In genomic region chr6:55778704-55779103, GRCh38 we compare ENCODE assay signal across 17 cellular contexts.
"Had no signal": no experiment of that assay in that cellular context is flagged by ENCODE, and none has a peak within 500 bp of the region (broad histone marks: within the 10 kb centered on the region; RNA-seq: fewer than 3 reads in every experiment).

No MANE protein-coding gene starts in this region.

- H3K27ac ChIP-seq: adrenal gland, colonic mucosa, prostate gland, right lobe of liver, suprapubic skin had no signal

- H3K27me3 ChIP-seq: adrenal gland, colonic mucosa, right lobe of liver, suprapubic skin had no signal

- DNase-seq: activated CD4-positive, alpha-beta T cell treated with anti-CD3 and anti-CD28 coated beads, Interleukin-2, amount 10 ng/mL, durations not matched to agents 24 days and 14 days; activated CD8-positive, alpha-beta memory T cell treated with anti-CD3 and anti-CD28 coated beads for 24 hours; activated naive CD4-positive, alpha-beta T cell treated with anti-CD3 and anti-CD28 coated beads, Interleukin-2, amount 10 ng/mL, durations not matched to agents 7 days and 5 days; adrenal gland; colonic mucosa; effector CD8-positive, alpha-beta T cell; foreskin melanocyte; head of caudate nucleus; islet precursor cell; mucosa of descending colon; occipital lobe; right lobe of liver; stimulated activated naive CD4-positive, alpha-beta T cell had no signal

- H3K4me3 ChIP-seq: adrenal gland, colonic mucosa, mucosa of descending colon, prostate gland, right lobe of liver, suprapubic skin had no signal

- H3K9me3 ChIP-seq: adrenal gland, colonic mucosa, mucosa of descending colon, prostate gland, right lobe of liver, suprapubic skin had no signal

- H3K36me3 ChIP-seq: adrenal gland, colonic mucosa, prostate gland, right lobe of liver, suprapubic skin had no signal

- ATAC-seq: left lobe of liver; mucosa of descending colon; natural killer cell treated with Interleukin-12 subunit alpha and Interleukin-12 subunit beta and Interleukin-15 and Interleukin-18, amount 100 ng/mL, for 72 hours; right lobe of liver had no signal

- H3K4me1 ChIP-seq: adrenal gland, colonic mucosa, prostate gland, right lobe of liver, suprapubic skin had no signal
